Comparison of ENCODE assay signal across 1 cellular context in genomic region chr12:70645494-70646317, GRCh38.
TF ChIP-seq lines count a peak whose summit lies in the region.

No MANE protein-coding gene starts in this region.

TF ChIP-seq in K562, 482 proteins besides CTCF, POLR2A, EP300 and RAD21 (continued from another document and continues in another):
- TF ChIP-seq, protein P1, sequence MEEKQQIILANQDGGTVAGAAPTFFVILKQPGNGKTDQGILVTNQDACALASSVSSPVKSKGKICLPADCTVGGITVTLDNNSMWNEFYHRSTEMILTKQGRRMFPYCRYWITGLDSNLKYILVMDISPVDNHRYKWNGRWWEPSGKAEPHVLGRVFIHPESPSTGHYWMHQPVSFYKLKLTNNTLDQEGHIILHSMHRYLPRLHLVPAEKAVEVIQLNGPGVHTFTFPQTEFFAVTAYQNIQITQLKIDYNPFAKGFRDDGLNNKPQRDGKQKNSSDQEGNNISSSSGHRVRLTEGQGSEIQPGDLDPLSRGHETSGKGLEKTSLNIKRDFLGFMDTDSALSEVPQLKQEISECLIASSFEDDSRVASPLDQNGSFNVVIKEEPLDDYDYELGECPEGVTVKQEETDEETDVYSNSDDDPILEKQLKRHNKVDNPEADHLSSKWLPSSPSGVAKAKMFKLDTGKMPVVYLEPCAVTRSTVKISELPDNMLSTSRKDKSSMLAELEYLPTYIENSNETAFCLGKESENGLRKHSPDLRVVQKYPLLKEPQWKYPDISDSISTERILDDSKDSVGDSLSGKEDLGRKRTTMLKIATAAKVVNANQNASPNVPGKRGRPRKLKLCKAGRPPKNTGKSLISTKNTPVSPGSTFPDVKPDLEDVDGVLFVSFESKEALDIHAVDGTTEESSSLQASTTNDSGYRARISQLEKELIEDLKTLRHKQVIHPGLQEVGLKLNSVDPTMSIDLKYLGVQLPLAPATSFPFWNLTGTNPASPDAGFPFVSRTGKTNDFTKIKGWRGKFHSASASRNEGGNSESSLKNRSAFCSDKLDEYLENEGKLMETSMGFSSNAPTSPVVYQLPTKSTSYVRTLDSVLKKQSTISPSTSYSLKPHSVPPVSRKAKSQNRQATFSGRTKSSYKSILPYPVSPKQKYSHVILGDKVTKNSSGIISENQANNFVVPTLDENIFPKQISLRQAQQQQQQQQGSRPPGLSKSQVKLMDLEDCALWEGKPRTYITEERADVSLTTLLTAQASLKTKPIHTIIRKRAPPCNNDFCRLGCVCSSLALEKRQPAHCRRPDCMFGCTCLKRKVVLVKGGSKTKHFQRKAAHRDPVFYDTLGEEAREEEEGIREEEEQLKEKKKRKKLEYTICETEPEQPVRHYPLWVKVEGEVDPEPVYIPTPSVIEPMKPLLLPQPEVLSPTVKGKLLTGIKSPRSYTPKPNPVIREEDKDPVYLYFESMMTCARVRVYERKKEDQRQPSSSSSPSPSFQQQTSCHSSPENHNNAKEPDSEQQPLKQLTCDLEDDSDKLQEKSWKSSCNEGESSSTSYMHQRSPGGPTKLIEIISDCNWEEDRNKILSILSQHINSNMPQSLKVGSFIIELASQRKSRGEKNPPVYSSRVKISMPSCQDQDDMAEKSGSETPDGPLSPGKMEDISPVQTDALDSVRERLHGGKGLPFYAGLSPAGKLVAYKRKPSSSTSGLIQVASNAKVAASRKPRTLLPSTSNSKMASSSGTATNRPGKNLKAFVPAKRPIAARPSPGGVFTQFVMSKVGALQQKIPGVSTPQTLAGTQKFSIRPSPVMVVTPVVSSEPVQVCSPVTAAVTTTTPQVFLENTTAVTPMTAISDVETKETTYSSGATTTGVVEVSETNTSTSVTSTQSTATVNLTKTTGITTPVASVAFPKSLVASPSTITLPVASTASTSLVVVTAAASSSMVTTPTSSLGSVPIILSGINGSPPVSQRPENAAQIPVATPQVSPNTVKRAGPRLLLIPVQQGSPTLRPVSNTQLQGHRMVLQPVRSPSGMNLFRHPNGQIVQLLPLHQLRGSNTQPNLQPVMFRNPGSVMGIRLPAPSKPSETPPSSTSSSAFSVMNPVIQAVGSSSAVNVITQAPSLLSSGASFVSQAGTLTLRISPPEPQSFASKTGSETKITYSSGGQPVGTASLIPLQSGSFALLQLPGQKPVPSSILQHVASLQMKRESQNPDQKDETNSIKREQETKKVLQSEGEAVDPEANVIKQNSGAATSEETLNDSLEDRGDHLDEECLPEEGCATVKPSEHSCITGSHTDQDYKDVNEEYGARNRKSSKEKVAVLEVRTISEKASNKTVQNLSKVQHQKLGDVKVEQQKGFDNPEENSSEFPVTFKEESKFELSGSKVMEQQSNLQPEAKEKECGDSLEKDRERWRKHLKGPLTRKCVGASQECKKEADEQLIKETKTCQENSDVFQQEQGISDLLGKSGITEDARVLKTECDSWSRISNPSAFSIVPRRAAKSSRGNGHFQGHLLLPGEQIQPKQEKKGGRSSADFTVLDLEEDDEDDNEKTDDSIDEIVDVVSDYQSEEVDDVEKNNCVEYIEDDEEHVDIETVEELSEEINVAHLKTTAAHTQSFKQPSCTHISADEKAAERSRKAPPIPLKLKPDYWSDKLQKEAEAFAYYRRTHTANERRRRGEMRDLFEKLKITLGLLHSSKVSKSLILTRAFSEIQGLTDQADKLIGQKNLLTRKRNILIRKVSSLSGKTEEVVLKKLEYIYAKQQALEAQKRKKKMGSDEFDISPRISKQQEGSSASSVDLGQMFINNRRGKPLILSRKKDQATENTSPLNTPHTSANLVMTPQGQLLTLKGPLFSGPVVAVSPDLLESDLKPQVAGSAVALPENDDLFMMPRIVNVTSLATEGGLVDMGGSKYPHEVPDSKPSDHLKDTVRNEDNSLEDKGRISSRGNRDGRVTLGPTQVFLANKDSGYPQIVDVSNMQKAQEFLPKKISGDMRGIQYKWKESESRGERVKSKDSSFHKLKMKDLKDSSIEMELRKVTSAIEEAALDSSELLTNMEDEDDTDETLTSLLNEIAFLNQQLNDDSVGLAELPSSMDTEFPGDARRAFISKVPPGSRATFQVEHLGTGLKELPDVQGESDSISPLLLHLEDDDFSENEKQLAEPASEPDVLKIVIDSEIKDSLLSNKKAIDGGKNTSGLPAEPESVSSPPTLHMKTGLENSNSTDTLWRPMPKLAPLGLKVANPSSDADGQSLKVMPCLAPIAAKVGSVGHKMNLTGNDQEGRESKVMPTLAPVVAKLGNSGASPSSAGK (IDR thresholded peaks at IDR 0.05): peak; percentile 33
- TF ChIP-seq EP400 (IDR thresholded peaks at IDR 0.05) (peak; percentile 47; the same call in 1 of the 2 replicates), SRSF1 (IDR thresholded peaks at IDR 0.05; ENCODE audit: low read depth, low read length) (no peak), ZNF140 (CRISPR knock-in tag; IDR thresholded peaks at IDR 0.05) (no peak), KLF13 (tag; IDR thresholded peaks at IDR 0.05; ENCODE audit: borderline replicate concordance, low read depth) (no peak), CAMTA2 (CRISPR knock-in tag; conservative IDR thresholded peaks at IDR 0.05) (no peak), NCOA1 (IDR thresholded peaks at IDR 0.05; ENCODE audit: low read depth) (peak; percentile 35; the same call in 1 of the 2 replicates), MEF2A (IDR thresholded peaks at IDR 0.05; ENCODE audit: control insufficient read depth, low read depth, low read length) (peak; percentile 12; the same call in 1 of the 2 replicates), ZSCAN32 (CRISPR knock-in tag; IDR thresholded peaks at IDR 0.05) (no peak), CXXC5 (CRISPR knock-in tag; IDR thresholded peaks at IDR 0.05) (0 out of 2 replicates have a peak, but pooled peaks have one; percentile 19), TARDBP (IDR thresholded peaks at IDR 0.05) (no peak), BRD9 (IDR thresholded peaks at IDR 0.05; ENCODE audit: low read depth, partially characterized antibody) (peak; percentile 46), CBX3 (IDR thresholded peaks at IDR 0.05; ENCODE audit: borderline replicate concordance in 1 of 2, low read length in 2 of 2) (peak in 1 of 2 experiments; percentile 44; a peak in 1 of 3 replicates), RBM25 (IDR thresholded peaks at IDR 0.05; ENCODE audit: low read depth, low read length, severe bottlenecking) (no peak), TCFL5 (CRISPR knock-in tag; conservative IDR thresholded peaks at IDR 0.05) (0 out of 2 replicates have a peak, but pooled peaks have one; percentile 22), FOXJ2 (tag; IDR thresholded peaks at IDR 0.05) (no peak), MECOM (CRISPR knock-in tag; IDR thresholded peaks at IDR 0.05) (no peak; the same call in 1 of the 2 replicates), RNF2 (IDR thresholded peaks at IDR 0.05) (peak; percentile 48; the same call in 1 of the 2 replicates), TEAD4 (IDR thresholded peaks at IDR 0.05; ENCODE audit: low read length) (peak; percentile 92), TEAD4 (CRISPR knock-in tag; IDR thresholded peaks at IDR 0.05; ENCODE audit: borderline replicate concordance) (no peak), LEF1 (IDR thresholded peaks at IDR 0.05) (peak; percentile 63), BRD4 (IDR thresholded peaks at IDR 0.05) (no peak), ZNF699 (CRISPR knock-in tag; IDR thresholded peaks at IDR 0.05; ENCODE audit: insufficient replicate concordance) (no peak), SRSF7 (optimal IDR thresholded peaks at IDR 0.05; ENCODE audit: low read depth, low read length) (no peak), GTF2F1 (IDR thresholded peaks at IDR 0.05; ENCODE audit: low read depth, low read length) (no peak), ELF4 (CRISPR knock-in tag; IDR thresholded peaks at IDR 0.05) (0 out of 2 replicates have a peak, but pooled peaks have one; percentile 27), SMARCE1 (IDR thresholded peaks at IDR 0.05) (peak; percentile 95), RCOR1 (IDR thresholded peaks at IDR 0.05; ENCODE audit: borderline replicate concordance in 1 of 2, low read depth in 2 of 2, low read length in 2 of 2) (peak in 1 of 2 experiments; percentile 60; a peak in 1 of 4 replicates), ZNF165 (CRISPR knock-in tag; IDR thresholded peaks at IDR 0.05; ENCODE audit: borderline replicate concordance) (no peak), NFE2L1 (tag; IDR thresholded peaks at IDR 0.05; ENCODE audit: borderline replicate concordance, low read depth) (no peak), KAT7 (CRISPR knock-in tag; IDR thresholded peaks at IDR 0.05; ENCODE audit: borderline replicate concordance) (no peak), ARID1B (IDR thresholded peaks at IDR 0.05) (peak; percentile 91), YBX1 (IDR thresholded peaks at IDR 0.05) (no peak), ARID3A (IDR thresholded peaks at IDR 0.05; ENCODE audit: borderline replicate concordance, low read depth, low read length) (peak; percentile 29; the same call in 1 of the 2 replicates), SMARCA5 (IDR thresholded peaks at IDR 0.05) (no peak), KAT8 (IDR thresholded peaks at IDR 0.05; ENCODE audit: low read depth) (no peak), CHD1 (IDR thresholded peaks at IDR 0.05; ENCODE audit: low read length) (no peak), OTX1 (CRISPR knock-in tag; IDR thresholded peaks at IDR 0.05) (no peak), DIDO1 (tag; IDR thresholded peaks at IDR 0.05; ENCODE audit: low read depth) (no peak), CREM (IDR thresholded peaks at IDR 0.05; ENCODE audit: low read depth) (peak; percentile 23; the same call in 1 of the 2 replicates), DACH1 (IDR thresholded peaks at IDR 0.05; ENCODE audit: partially characterized antibody) (peak; percentile 7), MYNN (IDR thresholded peaks at IDR 0.05) (0 out of 2 replicates have a peak, but pooled peaks have one; percentile 41), MYNN (CRISPR knock-in tag; IDR thresholded peaks at IDR 0.05) (no peak)
- TF ChIP-seq, protein P2, sequence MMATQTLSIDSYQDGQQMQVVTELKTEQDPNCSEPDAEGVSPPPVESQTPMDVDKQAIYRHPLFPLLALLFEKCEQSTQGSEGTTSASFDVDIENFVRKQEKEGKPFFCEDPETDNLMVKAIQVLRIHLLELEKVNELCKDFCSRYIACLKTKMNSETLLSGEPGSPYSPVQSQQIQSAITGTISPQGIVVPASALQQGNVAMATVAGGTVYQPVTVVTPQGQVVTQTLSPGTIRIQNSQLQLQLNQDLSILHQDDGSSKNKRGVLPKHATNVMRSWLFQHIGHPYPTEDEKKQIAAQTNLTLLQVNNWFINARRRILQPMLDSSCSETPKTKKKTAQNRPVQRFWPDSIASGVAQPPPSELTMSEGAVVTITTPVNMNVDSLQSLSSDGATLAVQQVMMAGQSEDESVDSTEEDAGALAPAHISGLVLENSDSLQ (IDR thresholded peaks at IDR 0.05): no peak; the same call in 1 of the 2 replicates
- TF ChIP-seq, protein P3, sequence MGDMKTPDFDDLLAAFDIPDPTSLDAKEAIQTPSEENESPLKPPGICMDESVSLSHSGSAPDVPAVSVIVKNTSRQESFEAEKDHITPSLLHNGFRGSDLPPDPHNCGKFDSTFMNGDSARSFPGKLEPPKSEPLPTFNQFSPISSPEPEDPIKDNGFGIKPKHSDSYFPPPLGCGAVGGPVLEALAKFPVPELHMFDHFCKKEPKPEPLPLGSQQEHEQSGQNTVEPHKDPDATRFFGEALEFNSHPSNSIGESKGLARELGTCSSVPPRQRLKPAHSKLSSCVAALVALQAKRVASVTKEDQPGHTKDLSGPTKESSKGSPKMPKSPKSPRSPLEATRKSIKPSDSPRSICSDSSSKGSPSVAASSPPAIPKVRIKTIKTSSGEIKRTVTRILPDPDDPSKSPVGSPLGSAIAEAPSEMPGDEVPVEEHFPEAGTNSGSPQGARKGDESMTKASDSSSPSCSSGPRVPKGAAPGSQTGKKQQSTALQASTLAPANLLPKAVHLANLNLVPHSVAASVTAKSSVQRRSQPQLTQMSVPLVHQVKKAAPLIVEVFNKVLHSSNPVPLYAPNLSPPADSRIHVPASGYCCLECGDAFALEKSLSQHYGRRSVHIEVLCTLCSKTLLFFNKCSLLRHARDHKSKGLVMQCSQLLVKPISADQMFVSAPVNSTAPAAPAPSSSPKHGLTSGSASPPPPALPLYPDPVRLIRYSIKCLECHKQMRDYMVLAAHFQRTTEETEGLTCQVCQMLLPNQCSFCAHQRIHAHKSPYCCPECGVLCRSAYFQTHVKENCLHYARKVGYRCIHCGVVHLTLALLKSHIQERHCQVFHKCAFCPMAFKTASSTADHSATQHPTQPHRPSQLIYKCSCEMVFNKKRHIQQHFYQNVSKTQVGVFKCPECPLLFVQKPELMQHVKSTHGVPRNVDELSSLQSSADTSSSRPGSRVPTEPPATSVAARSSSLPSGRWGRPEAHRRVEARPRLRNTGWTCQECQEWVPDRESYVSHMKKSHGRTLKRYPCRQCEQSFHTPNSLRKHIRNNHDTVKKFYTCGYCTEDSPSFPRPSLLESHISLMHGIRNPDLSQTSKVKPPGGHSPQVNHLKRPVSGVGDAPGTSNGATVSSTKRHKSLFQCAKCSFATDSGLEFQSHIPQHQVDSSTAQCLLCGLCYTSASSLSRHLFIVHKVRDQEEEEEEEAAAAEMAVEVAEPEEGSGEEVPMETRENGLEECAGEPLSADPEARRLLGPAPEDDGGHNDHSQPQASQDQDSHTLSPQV (IDR thresholded peaks at IDR 0.05): peak; percentile 80
- TF ChIP-seq, protein P4, sequence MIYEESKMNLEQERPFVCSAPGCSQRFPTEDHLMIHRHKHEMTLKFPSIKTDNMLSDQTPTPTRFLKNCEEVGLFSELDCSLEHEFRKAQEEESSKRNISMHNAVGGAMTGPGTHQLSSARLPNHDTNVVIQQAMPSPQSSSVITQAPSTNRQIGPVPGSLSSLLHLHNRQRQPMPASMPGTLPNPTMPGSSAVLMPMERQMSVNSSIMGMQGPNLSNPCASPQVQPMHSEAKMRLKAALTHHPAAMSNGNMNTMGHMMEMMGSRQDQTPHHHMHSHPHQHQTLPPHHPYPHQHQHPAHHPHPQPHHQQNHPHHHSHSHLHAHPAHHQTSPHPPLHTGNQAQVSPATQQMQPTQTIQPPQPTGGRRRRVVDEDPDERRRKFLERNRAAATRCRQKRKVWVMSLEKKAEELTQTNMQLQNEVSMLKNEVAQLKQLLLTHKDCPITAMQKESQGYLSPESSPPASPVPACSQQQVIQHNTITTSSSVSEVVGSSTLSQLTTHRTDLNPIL (CRISPR knock-in tag; IDR thresholded peaks at IDR 0.05): no peak
- TF ChIP-seq, protein P5, sequence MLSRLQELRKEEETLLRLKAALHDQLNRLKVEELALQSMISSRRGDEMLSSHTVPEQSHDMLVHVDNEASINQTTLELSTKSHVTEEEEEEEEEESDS (CRISPR knock-in tag; IDR thresholded peaks at IDR 0.05): no peak
